In the genomic region with DNA sequence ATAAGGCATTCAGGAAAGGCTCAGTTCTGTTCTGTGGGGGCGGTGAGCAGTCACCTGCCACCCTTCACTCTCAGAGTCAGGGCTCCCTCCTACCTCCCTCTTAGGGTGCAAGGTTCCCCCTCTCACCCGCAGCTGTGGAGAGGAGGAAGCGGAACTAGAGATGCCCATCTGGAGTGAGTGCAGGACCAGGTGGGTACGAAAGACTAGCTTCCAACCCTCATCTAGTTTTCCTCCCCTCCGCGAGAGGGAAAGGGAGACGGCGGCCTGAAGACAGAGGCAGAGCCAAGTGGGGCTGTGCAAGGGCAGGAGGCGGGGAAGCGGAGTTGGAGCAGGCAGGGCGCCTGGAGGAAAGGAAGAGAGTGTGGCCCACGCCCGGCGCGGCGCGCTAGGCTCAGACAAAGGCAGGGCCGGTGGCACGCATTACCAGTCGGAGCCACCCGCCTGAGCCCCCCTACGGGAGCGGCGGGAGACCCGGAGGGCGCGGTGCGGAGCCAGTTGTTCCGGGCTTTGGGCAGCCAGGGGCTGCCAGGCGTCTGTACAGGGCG, we compare ENCODE assay signal across 1 cellular context.
TF ChIP-seq lines count a peak whose summit lies in the region.

No MANE protein-coding gene starts in this region.

TF ChIP-seq in GM12878, 131 proteins besides CTCF, POLR2A, EP300 and RAD21:
- TF ChIP-seq MXI1 (IDR thresholded peaks at IDR 0.05; ENCODE audit: low read depth, low read length): peak; percentile 52; the same call in 1 of the 2 replicates
- TF ChIP-seq, protein P1, sequence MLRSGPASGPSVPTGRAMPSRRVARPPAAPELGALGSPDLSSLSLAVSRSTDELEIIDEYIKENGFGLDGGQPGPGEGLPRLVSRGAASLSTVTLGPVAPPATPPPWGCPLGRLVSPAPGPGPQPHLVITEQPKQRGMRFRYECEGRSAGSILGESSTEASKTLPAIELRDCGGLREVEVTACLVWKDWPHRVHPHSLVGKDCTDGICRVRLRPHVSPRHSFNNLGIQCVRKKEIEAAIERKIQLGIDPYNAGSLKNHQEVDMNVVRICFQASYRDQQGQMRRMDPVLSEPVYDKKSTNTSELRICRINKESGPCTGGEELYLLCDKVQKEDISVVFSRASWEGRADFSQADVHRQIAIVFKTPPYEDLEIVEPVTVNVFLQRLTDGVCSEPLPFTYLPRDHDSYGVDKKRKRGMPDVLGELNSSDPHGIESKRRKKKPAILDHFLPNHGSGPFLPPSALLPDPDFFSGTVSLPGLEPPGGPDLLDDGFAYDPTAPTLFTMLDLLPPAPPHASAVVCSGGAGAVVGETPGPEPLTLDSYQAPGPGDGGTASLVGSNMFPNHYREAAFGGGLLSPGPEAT (IDR thresholded peaks at IDR 0.05; ENCODE audit: low read depth): peak; percentile 51; the same call in 1 of the 2 replicates
- TF ChIP-seq CEBPB (IDR thresholded peaks at IDR 0.05; ENCODE audit: borderline replicate concordance in 1 of 2, low read depth in 2 of 2, low read length in 2 of 2): no peak
- peak in 1 of 2 experiments; percentile 45; a peak in 1 of 3 replicates for TF ChIP-seq EGR1 (IDR thresholded peaks at IDR 0.05; ENCODE audit: borderline replicate concordance in 1 of 2, low read depth in 2 of 2, low read length in 2 of 2)
- no peak for TF ChIP-seq JUND (IDR thresholded peaks at IDR 0.05; ENCODE audit: low read depth, low read length)
- TF ChIP-seq, protein P2, sequence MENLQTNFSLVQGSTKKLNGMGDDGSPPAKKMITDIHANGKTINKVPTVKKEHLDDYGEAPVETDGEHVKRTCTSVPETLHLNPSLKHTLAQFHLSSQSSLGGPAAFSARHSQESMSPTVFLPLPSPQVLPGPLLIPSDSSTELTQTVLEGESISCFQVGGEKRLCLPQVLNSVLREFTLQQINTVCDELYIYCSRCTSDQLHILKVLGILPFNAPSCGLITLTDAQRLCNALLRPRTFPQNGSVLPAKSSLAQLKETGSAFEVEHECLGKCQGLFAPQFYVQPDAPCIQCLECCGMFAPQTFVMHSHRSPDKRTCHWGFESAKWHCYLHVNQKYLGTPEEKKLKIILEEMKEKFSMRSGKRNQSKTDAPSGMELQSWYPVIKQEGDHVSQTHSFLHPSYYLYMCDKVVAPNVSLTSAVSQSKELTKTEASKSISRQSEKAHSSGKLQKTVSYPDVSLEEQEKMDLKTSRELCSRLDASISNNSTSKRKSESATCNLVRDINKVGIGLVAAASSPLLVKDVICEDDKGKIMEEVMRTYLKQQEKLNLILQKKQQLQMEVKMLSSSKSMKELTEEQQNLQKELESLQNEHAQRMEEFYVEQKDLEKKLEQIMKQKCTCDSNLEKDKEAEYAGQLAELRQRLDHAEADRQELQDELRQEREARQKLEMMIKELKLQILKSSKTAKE (IDR thresholded peaks at IDR 0.05; ENCODE audit: low read depth, poor library complexity, severe bottlenecking): no peak
- TF ChIP-seq BHLHE40 (IDR thresholded peaks at IDR 0.05; ENCODE audit: borderline replicate concordance in 1 of 2, low read depth in 2 of 2, low read length in 1 of 2): peak; percentile 79 to 92; a peak in 3 of 4 replicates
- TF ChIP-seq SP1 (IDR thresholded peaks at IDR 0.05; ENCODE audit: low read depth, low read length): no peak
- TF ChIP-seq HDGF (IDR thresholded peaks at IDR 0.05): peak; percentile 97
- TF ChIP-seq RAD51 (IDR thresholded peaks at IDR 0.05): peak; percentile 49
- 0 out of 2 replicates have a peak, but pooled peaks have one; percentile 16 for TF ChIP-seq EED (IDR thresholded peaks at IDR 0.05; ENCODE audit: low read depth)
- 0 out of 4 replicates have a peak, but pooled peaks of 1 of the 2 experiments have one; percentile 26 for TF ChIP-seq ETV6 (conservative IDR thresholded peaks at IDR 0.05 in 1 of 2, IDR thresholded peaks at IDR 0.05 in 1 of 2; ENCODE audit: borderline replicate concordance in 1 of 2, low read depth in 1 of 2)
- TF ChIP-seq, protein P3, sequence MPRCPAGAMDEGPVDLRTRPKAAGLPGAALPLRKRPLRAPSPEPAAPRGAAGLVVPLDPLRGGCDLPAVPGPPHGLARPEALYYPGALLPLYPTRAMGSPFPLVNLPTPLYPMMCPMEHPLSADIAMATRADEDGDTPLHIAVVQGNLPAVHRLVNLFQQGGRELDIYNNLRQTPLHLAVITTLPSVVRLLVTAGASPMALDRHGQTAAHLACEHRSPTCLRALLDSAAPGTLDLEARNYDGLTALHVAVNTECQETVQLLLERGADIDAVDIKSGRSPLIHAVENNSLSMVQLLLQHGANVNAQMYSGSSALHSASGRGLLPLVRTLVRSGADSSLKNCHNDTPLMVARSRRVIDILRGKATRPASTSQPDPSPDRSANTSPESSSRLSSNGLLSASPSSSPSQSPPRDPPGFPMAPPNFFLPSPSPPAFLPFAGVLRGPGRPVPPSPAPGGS (IDR thresholded peaks at IDR 0.05; ENCODE audit: borderline replicate concordance, insufficient read depth, low read depth, low read length, poor library complexity, severe bottlenecking): peak; percentile 7
- TF ChIP-seq, protein P4, sequence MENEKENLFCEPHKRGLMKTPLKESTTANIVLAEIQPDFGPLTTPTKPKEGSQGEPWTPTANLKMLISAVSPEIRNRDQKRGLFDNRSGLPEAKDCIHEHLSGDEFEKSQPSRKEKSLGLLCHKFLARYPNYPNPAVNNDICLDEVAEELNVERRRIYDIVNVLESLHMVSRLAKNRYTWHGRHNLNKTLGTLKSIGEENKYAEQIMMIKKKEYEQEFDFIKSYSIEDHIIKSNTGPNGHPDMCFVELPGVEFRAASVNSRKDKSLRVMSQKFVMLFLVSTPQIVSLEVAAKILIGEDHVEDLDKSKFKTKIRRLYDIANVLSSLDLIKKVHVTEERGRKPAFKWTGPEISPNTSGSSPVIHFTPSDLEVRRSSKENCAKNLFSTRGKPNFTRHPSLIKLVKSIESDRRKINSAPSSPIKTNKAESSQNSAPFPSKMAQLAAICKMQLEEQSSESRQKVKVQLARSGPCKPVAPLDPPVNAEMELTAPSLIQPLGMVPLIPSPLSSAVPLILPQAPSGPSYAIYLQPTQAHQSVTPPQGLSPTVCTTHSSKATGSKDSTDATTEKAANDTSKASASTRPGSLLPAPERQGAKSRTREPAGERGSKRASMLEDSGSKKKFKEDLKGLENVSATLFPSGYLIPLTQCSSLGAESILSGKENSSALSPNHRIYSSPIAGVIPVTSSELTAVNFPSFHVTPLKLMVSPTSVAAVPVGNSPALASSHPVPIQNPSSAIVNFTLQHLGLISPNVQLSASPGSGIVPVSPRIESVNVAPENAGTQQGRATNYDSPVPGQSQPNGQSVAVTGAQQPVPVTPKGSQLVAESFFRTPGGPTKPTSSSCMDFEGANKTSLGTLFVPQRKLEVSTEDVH (IDR thresholded peaks at IDR 0.05; ENCODE audit: low read depth, partially characterized antibody): no peak
- no peak for TF ChIP-seq CHD1 (IDR thresholded peaks at IDR 0.05; ENCODE audit: low read depth, low read length)
- TF ChIP-seq TCF12 (IDR thresholded peaks at IDR 0.05; ENCODE audit: low read depth, low read length): peak; percentile 46; the same call in 1 of the 2 replicates
- no peak for TF ChIP-seq SMARCA5 (IDR thresholded peaks at IDR 0.05)
- TF ChIP-seq SPI1 (IDR thresholded peaks at IDR 0.05; ENCODE audit: borderline replicate concordance, insufficient read depth, low read depth, low read length): peak; percentile 21; the same call in 1 of the 2 replicates
- no peak for TF ChIP-seq YY1 (IDR thresholded peaks at IDR 0.05; ENCODE audit: low read depth, low read length)
- TF ChIP-seq, protein P5, sequence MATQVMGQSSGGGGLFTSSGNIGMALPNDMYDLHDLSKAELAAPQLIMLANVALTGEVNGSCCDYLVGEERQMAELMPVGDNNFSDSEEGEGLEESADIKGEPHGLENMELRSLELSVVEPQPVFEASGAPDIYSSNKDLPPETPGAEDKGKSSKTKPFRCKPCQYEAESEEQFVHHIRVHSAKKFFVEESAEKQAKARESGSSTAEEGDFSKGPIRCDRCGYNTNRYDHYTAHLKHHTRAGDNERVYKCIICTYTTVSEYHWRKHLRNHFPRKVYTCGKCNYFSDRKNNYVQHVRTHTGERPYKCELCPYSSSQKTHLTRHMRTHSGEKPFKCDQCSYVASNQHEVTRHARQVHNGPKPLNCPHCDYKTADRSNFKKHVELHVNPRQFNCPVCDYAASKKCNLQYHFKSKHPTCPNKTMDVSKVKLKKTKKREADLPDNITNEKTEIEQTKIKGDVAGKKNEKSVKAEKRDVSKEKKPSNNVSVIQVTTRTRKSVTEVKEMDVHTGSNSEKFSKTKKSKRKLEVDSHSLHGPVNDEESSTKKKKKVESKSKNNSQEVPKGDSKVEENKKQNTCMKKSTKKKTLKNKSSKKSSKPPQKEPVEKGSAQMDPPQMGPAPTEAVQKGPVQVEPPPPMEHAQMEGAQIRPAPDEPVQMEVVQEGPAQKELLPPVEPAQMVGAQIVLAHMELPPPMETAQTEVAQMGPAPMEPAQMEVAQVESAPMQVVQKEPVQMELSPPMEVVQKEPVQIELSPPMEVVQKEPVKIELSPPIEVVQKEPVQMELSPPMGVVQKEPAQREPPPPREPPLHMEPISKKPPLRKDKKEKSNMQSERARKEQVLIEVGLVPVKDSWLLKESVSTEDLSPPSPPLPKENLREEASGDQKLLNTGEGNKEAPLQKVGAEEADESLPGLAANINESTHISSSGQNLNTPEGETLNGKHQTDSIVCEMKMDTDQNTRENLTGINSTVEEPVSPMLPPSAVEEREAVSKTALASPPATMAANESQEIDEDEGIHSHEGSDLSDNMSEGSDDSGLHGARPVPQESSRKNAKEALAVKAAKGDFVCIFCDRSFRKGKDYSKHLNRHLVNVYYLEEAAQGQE (IDR thresholded peaks at IDR 0.05; ENCODE audit: low read depth, low read length): no peak
- TF ChIP-seq, protein P6, sequence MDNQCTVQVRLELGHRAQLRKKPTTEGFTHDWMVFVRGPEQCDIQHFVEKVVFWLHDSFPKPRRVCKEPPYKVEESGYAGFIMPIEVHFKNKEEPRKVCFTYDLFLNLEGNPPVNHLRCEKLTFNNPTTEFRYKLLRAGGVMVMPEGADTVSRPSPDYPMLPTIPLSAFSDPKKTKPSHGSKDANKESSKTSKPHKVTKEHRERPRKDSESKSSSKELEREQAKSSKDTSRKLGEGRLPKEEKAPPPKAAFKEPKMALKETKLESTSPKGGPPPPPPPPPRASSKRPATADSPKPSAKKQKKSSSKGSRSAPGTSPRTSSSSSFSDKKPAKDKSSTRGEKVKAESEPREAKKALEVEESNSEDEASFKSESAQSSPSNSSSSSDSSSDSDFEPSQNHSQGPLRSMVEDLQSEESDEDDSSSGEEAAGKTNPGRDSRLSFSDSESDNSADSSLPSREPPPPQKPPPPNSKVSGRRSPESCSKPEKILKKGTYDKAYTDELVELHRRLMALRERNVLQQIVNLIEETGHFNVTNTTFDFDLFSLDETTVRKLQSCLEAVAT (IDR thresholded peaks at IDR 0.05): 0 out of 2 replicates have a peak, but pooled peaks have one; percentile 49
